In genomic region chr5:51072937-51073336, GRCh38 we compare ENCODE assay signal across 34 cellular contexts.
"Had no signal": no experiment of that assay in that cellular context is flagged by ENCODE, and none has a peak within 500 bp of the region (broad histone marks: within the 10 kb centered on the region; RNA-seq: fewer than 3 reads in every experiment).

No MANE protein-coding gene starts in this region.

- H3K4me2 ChIP-seq: KMS-11 had no signal

- H3K4me3 ChIP-seq: MG63 had no signal

- H3K9ac ChIP-seq: KMS-11 had no signal

- H3K27ac ChIP-seq: KMS-11 had no signal

- H3K36me3 ChIP-seq: MG63 had no signal

- DNase-seq: Karpas-422, Kasumi-1, MG63, MM.1S, MV-4-11, NCI-H1048, NCI-H1092, NCI-H1092 treated with DMSO at 0.1 percent for 48 hours, NCI-H1105, NCI-H1105 treated with DMSO at 0.1 percent for 48 hours, NCI-H1417, NCI-H1417 treated with DMSO at 0.1 percent for 48 hours, NCI-H1436, NCI-H1436 treated with DMSO at 0.1 percent for 48 hours, NCI-H146, NCI-H1694, NCI-H1694 treated with DMSO at 0.1 percent for 48 hours, NCI-H187, NCI-H187 treated with DMSO at 0.1 percent for 48 hours, NCI-H1930, NCI-H2029, NCI-H2029 treated with DMSO at 0.1 percent for 48 hours, NCI-H2081, NCI-H2081 treated with DMSO at 0.1 percent for 48 hours, NCI-H2107, NCI-H2171, NCI-H2171 treated with DMSO at 0.1 percent for 48 hours, NCI-H2227 treated with DMSO at 0.1 percent for 48 hours, NCI-H226, NCI-H345, NCI-H446, NCI-H446 treated with DMSO at 0.1 percent for 48 hours, NCI-H510A had no signal

- H3K27me3 ChIP-seq: MG63 had no signal

- H3K9me3 ChIP-seq: MG63 had no signal
